In genomic region chr17:48616719-48617514, GRCh38 we compare ENCODE assay signal across 17 cellular contexts. TPM values are rescaled to one million over a fixed set of nuclear protein-coding genes. Genes with fewer than 3 reads are reported as not detected.
DNase-seq lines count a peak whose midpoint lies in the region; ATAC-seq and TF ChIP-seq lines count a peak whose summit lies in the region.
"Had no signal": no experiment of that assay in that cellular context is flagged by ENCODE, and none has a peak within 500 bp of the region (broad histone marks: within the 10 kb centered on the region; RNA-seq: fewer than 3 reads in every experiment).

No MANE protein-coding gene starts in this region.

- no peaks in the 10 kb centered on the region for H3K9me3 Mint-ChIP-seq in activated naive CD4-positive, alpha-beta T cell treated with anti-CD3 and anti-CD28 coated beads, Interleukin-2, amount 10 ng/mL, durations not matched to agents 7 days and 5 days
- H3K9me3 Mint-ChIP-seq in stimulated activated effector memory CD8-positive, alpha-beta T cell treated with anti-CD3 and anti-CD28 coated beads, Interleukin-12 subunit alpha, Interleukin-12 subunit beta, amount 100 ng/mL, for 72 hours: no peaks in the 10 kb centered on the region
- H3K9me3 Mint-ChIP-seq: activated T-helper 17 cell treated with anti-CD3 and anti-CD28 coated beads, Interleukin-2, amount 50 U/mL, for 72 hours; stimulated activated naive B cell treated with anti-CD40 and anti-IgM and Interleukin-4, amounts not matched to agents 10 μg/mL and 1 μg/mL and 100 μg/mL, for 72 hours had no signal

- H3K27ac ChIP-seq in MM.1S (ENCODE audit: low read length): no peak overlapping the region
- H3K27ac ChIP-seq: coronary artery, uterus had no signal

- DNase-seq in activated naive CD4-positive, alpha-beta T cell treated with anti-CD3 and anti-CD28 coated beads, Interleukin-2, amount 10 ng/mL, durations not matched to agents 7 days and 5 days: no peak
- DNase-seq in activated naive CD4-positive, alpha-beta T cell treated with anti-CD3 and anti-CD28 coated beads, Interleukin-2, amount 50 U/mL, for 16 hours: no peak
- DNase-seq in MM.1S (no peak), lower leg skin (ENCODE audit: low spot score in 2 of 2) (no peak)
- no peak for DNase-seq in stimulated activated effector memory CD8-positive, alpha-beta T cell treated with anti-CD3 and anti-CD28 coated beads, Interleukin-12 subunit alpha, Interleukin-12 subunit beta, amount 100 ng/mL, for 72 hours (ENCODE audit: low spot score in 2 of 2)
- DNase-seq: activated CD4-positive, alpha-beta T cell treated with anti-CD3 and anti-CD28 coated beads, Interleukin-2, amount 50 U/mL, for 1 hour; KBM-7; NCI-H1105; small intestine; stimulated activated naive B cell treated with anti-CD40 and anti-IgM and Interleukin-4, amounts not matched to agents 10 μg/mL and 1 μg/mL and 100 μg/mL, for 72 hours; uterus had no signal

- no peak overlapping the region for H2AFZ ChIP-seq in MM.1S (ENCODE audit: low read length)

- peak overlapping the region; percentile 24; the same call in 1 of the 2 replicates for H3K4me2 ChIP-seq in MM.1S (ENCODE audit: low read depth, low read length)

- no peaks in the 10 kb centered on the region for H3K9me3 ChIP-seq in MM.1S (replicated peaks; ENCODE audit: insufficient read depth, low read length)
- H3K9me3 ChIP-seq in iPS-15b (ENCODE audit: control insufficient read depth, insufficient read depth, low read length): no peaks in the 10 kb centered on the region
- H3K9me3 ChIP-seq: uterus had no signal

- no peaks in the 10 kb centered on the region for H3K79me2 ChIP-seq in MM.1S (ENCODE audit: low read length)

- H3K27me3 ChIP-seq in MM.1S (replicated peaks; ENCODE audit: insufficient read depth, low read length): peaks cover 82% of the 10 kb centered on the region
- H3K27me3 ChIP-seq in iPS-15b (ENCODE audit: control insufficient read depth, insufficient read depth, low read length): peaks cover 98% of the 10 kb centered on the region

- H3K4me3 ChIP-seq in MM.1S (ENCODE audit: low read length): no peak overlapping the region
- peak overlapping the region; percentile 11 for H3K4me3 ChIP-seq in iPS-15b (ENCODE audit: low read depth, low read length)
- no peak overlapping the region for H3K4me3 ChIP-seq in lower leg skin (ENCODE audit: low read depth, poor library complexity, severe bottlenecking)
- H3K4me3 ChIP-seq: coronary artery, uterus had no signal

- intact Hi-C loops in lower leg skin (cut with DNase I; ENCODE audit: low total_unique reads): no loop called here

- H3K4me1 ChIP-seq in MM.1S (ENCODE audit: low read length) (no peaks in the 10 kb centered on the region), iPS-15b (ENCODE audit: control insufficient read depth, insufficient read depth, low read length) (peaks cover 2% of the 10 kb centered on the region)

- H3K36me3 ChIP-seq in MM.1S (replicated peaks; ENCODE audit: insufficient read depth, low read length) (no peaks in the 10 kb centered on the region), iPS-15b (ENCODE audit: control insufficient read depth, insufficient read depth, low read length) (no peaks in the 10 kb centered on the region)
- H3K36me3 ChIP-seq: uterus had no signal

- H3F3A ChIP-seq in MM.1S (ENCODE audit: insufficient read depth, low read length): peaks cover 4% of the 10 kb centered on the region

- H4K20me1 ChIP-seq in MM.1S (ENCODE audit: insufficient read depth, low read length): no peaks in the 10 kb centered on the region

- TF ChIP-seq POLR2A in lower leg skin (IDR thresholded peaks at IDR 0.05): no peak

- peaks cover 100% of the 10 kb centered on the region for H3K27me3 Mint-ChIP-seq in activated naive CD4-positive, alpha-beta T cell treated with anti-CD3 and anti-CD28 coated beads, Interleukin-2, amount 10 ng/mL, durations not matched to agents 7 days and 5 days

- no peaks in the 10 kb centered on the region for H3K9me2 ChIP-seq in MM.1S (replicated peaks; ENCODE audit: insufficient read depth, low read length)

- ATAC-seq in stimulated activated effector memory CD8-positive, alpha-beta T cell treated with anti-CD3 and anti-CD28 coated beads, Interleukin-12 subunit alpha, Interleukin-12 subunit beta, amount 100 ng/mL, for 72 hours: no peak
- ATAC-seq in GM19455 (IDR thresholded peaks at IDR 0.05; ENCODE audit: unreplicated experiment) (no peak), HG02884 (IDR thresholded peaks at IDR 0.05; ENCODE audit: unreplicated experiment) (no peak)
- ATAC-seq: activated T-helper 17 cell treated with anti-CD3 and anti-CD28 coated beads, Interleukin-2, amount 50 U/mL, for 72 hours; stimulated activated naive B cell treated with anti-CD40 and anti-IgM and Interleukin-4, amounts not matched to agents 10 μg/mL and 1 μg/mL and 100 μg/mL, for 72 hours had no signal

- TF ChIP-seq CTCF in MM.1S (IDR thresholded peaks at IDR 0.05; ENCODE audit: low read length): no peak
- TF ChIP-seq CTCF in lower leg skin (IDR thresholded peaks at IDR 0.05): no peak

- no peak overlapping the region for H3K9ac ChIP-seq in MM.1S (ENCODE audit: low read length)
- H3K9ac ChIP-seq in iPS-15b (ENCODE audit: low read depth, low read length): no peak overlapping the region

- peaks cover 4% of the 10 kb centered on the region for H3K36me3 Mint-ChIP-seq in activated naive CD4-positive, alpha-beta T cell treated with anti-CD3 and anti-CD28 coated beads, Interleukin-2, amount 10 ng/mL, durations not matched to agents 7 days and 5 days
- H3K36me3 Mint-ChIP-seq in stimulated activated effector memory CD8-positive, alpha-beta T cell treated with anti-CD3 and anti-CD28 coated beads, Interleukin-12 subunit alpha, Interleukin-12 subunit beta, amount 100 ng/mL, for 72 hours: peaks cover 10% of the 10 kb centered on the region

- H3K27ac Mint-ChIP-seq in activated naive CD4-positive, alpha-beta T cell treated with anti-CD3 and anti-CD28 coated beads, Interleukin-2, amount 10 ng/mL, durations not matched to agents 7 days and 5 days: peak overlapping the region; percentile 42
- no peak overlapping the region for H3K27ac Mint-ChIP-seq in stimulated activated effector memory CD8-positive, alpha-beta T cell treated with anti-CD3 and anti-CD28 coated beads, Interleukin-12 subunit alpha, Interleukin-12 subunit beta, amount 100 ng/mL, for 72 hours
- H3K27ac Mint-ChIP-seq: activated T-helper 17 cell treated with anti-CD3 and anti-CD28 coated beads, Interleukin-2, amount 50 U/mL, for 72 hours had no signal

- CTCF ChIA-PET in activated naive CD4-positive, alpha-beta T cell treated with anti-CD3 and anti-CD28 coated beads, Interleukin-2, amount 10 ng/mL, durations not matched to agents 7 days and 5 days (lab: Charles Lee): interaction anchor here (0.9 to 2.3 kb wide), 5 partner anchors 24 to 536 kb away, joined by 4 to 21 read pairs (median 6); partner anchors contain the start of gene HOXB5

- H3K4me3 Mint-ChIP-seq in activated naive CD4-positive, alpha-beta T cell treated with anti-CD3 and anti-CD28 coated beads, Interleukin-2, amount 10 ng/mL, durations not matched to agents 7 days and 5 days: no peak overlapping the region
- peak overlapping the region; percentile 9 for H3K4me3 Mint-ChIP-seq in stimulated activated effector memory CD8-positive, alpha-beta T cell treated with anti-CD3 and anti-CD28 coated beads, Interleukin-12 subunit alpha, Interleukin-12 subunit beta, amount 100 ng/mL, for 72 hours
- H3K4me3 Mint-ChIP-seq: activated T-helper 17 cell treated with anti-CD3 and anti-CD28 coated beads, Interleukin-2, amount 50 U/mL, for 72 hours had no signal

- 38 to 39% methylated on average over 16 of the region's 16 CpGs for WGBS in lower leg skin, 2 donors

- H3K4me1 Mint-ChIP-seq in activated naive CD4-positive, alpha-beta T cell treated with anti-CD3 and anti-CD28 coated beads, Interleukin-2, amount 10 ng/mL, durations not matched to agents 7 days and 5 days: peaks cover 46% of the 10 kb centered on the region
- peaks cover 59% of the 10 kb centered on the region for H3K4me1 Mint-ChIP-seq in stimulated activated effector memory CD8-positive, alpha-beta T cell treated with anti-CD3 and anti-CD28 coated beads, Interleukin-12 subunit alpha, Interleukin-12 subunit beta, amount 100 ng/mL, for 72 hours

RNA-seq across cellular contexts. Expression of gene HOXB8, which starts 1.8 kb away (rescaled TPM):
- 1 to 10 TPM in 1 of 4 donors, not detected in 3; 1.4 TPM for total RNA-seq in lower leg skin
- total RNA-seq: activated T-helper 17 cell treated with anti-CD3 and anti-CD28 coated beads, Interleukin-2, amount 50 U/mL, for 72 hours; osteoblast had no signal

RNA-seq across cellular contexts. Expression of gene HOXB7, which starts 6.1 kb away (rescaled TPM):
- total RNA-seq in lower leg skin: 10 to 100 TPM in 1 of 4 donors, 1 to 10 TPM in 3; 1.3 to 11.5 (median 5.3) TPM

RNA-seq across cellular contexts. Expression of gene HOXB9, which starts 9.2 kb away (rescaled TPM):
- total RNA-seq in lower leg skin: under 1 TPM in 2 of 4 donors, not detected in 2; 0.07 to 0.29 TPM
- total RNA-seq: osteoblast had no signal

RNA-seq across cellular contexts. Expression of gene HOXB6, which starts 12.1 kb away (rescaled TPM):
- 1 to 10 TPM in 1 of 4 donors, under 1 TPM in 3; 0.27 to 4.6 (median 0.45) TPM for total RNA-seq in lower leg skin

RNA-seq across cellular contexts. Expression of gene HOXB5, which starts 23.3 kb away (rescaled TPM):
- under 1 TPM in 2 of 4 donors, not detected in 2; 0.15 to 0.55 TPM for total RNA-seq in lower leg skin
- total RNA-seq: activated T-helper 17 cell treated with anti-CD3 and anti-CD28 coated beads, Interleukin-2, amount 50 U/mL, for 72 hours; osteoblast had no signal
